Comparison of ENCODE assay signal across 18 cellular contexts in genomic region chr16:84509032-84509950, GRCh38. TPM values are rescaled to one million over a fixed set of nuclear protein-coding genes. Genes with fewer than 3 reads are reported as not detected.
DNase-seq lines count a peak whose midpoint lies in the region; ATAC-seq and TF ChIP-seq lines count a peak whose summit lies in the region.
"Had no signal": no experiment of that assay in that cellular context is flagged by ENCODE, and none has a peak within 500 bp of the region (broad histone marks: within the 10 kb centered on the region; RNA-seq: fewer than 3 reads in every experiment).

No MANE protein-coding gene starts in this region.

- peaks cover 70% of the 10 kb centered on the region for H3K4me1 Mint-ChIP-seq in activated naive CD8-positive, alpha-beta T cell treated with anti-CD3 and anti-CD28 coated beads, Interleukin-2, amount 10 ng/mL, durations not matched to agents 7 days and 5 days
- H3K4me1 Mint-ChIP-seq in activated naive CD8-positive, alpha-beta T cell treated with anti-CD3 and anti-CD28 coated beads for 36 hours = peaks cover 61% of the 10 kb centered on the region

- no peaks in the 10 kb centered on the region for H3K27me3 Mint-ChIP-seq in activated naive CD8-positive, alpha-beta T cell treated with anti-CD3 and anti-CD28 coated beads, Interleukin-2, amount 10 ng/mL, durations not matched to agents 7 days and 5 days
- no peaks in the 10 kb centered on the region for H3K27me3 Mint-ChIP-seq in activated naive CD8-positive, alpha-beta T cell treated with anti-CD3 and anti-CD28 coated beads for 36 hours
- H3K27me3 Mint-ChIP-seq: activated CD4-positive, alpha-beta memory T cell treated with anti-CD3 and anti-CD28 coated beads for 36 hours had no signal

- peak overlapping the region; percentile 24 for H3K27ac Mint-ChIP-seq in activated naive CD8-positive, alpha-beta T cell treated with anti-CD3 and anti-CD28 coated beads, Interleukin-2, amount 10 ng/mL, durations not matched to agents 7 days and 5 days
- H3K27ac Mint-ChIP-seq in activated naive CD8-positive, alpha-beta T cell treated with anti-CD3 and anti-CD28 coated beads for 36 hours = no peak overlapping the region

- no peak overlapping the region for H2BK12ac ChIP-seq in mesenchymal stem cell (ENCODE audit: low read length in 2 of 2)

- H3K4me2 ChIP-seq in mesenchymal stem cell (ENCODE audit: low read length, poor library complexity, severe bottlenecking) = no peak overlapping the region

- H3K4me3 Mint-ChIP-seq in activated naive CD8-positive, alpha-beta T cell treated with anti-CD3 and anti-CD28 coated beads, Interleukin-2, amount 10 ng/mL, durations not matched to agents 7 days and 5 days = peak overlapping the region; percentile 39
- no peak overlapping the region for H3K4me3 Mint-ChIP-seq in activated naive CD8-positive, alpha-beta T cell treated with anti-CD3 and anti-CD28 coated beads for 36 hours

- ATAC-seq in activated naive CD8-positive, alpha-beta T cell treated with anti-CD3 and anti-CD28 coated beads, Interleukin-2, amount 10 ng/mL, durations not matched to agents 7 days and 5 days (ENCODE audit: low read depth) = no peak
- ATAC-seq in upper lobe of right lung = no peak
- ATAC-seq: K562 had no signal

- H3K27me3 ChIP-seq in WERI-Rb-1 (ENCODE audit: insufficient read depth, low read depth, severe bottlenecking) (no peaks in the 10 kb centered on the region), mesenchymal stem cell (ENCODE audit: control insufficient read depth in 1 of 2, insufficient read depth in 1 of 2, low read length in 2 of 2) (no peaks in the 10 kb centered on the region), upper lobe of right lung (no peaks in the 10 kb centered on the region)

- WGBS in mesenchymal stem cell = 72% methylated on average over 19 of the region's 20 CpGs

- no peaks in the 10 kb centered on the region for H3K79me1 ChIP-seq in mesenchymal stem cell (replicated peaks; ENCODE audit: low read length, poor library complexity, severe bottlenecking)

- no peak overlapping the region for H2BK120ac ChIP-seq in mesenchymal stem cell (ENCODE audit: low read depth, low read length)

- no peak for DNase-seq in activated naive CD8-positive, alpha-beta T cell treated with anti-CD3 and anti-CD28 coated beads, Interleukin-2, amount 10 ng/mL, durations not matched to agents 7 days and 5 days
- no peak for DNase-seq in activated naive CD8-positive, alpha-beta T cell treated with anti-CD3 and anti-CD28 coated beads for 36 hours
- DNase-seq in WERI-Rb-1 = peak; percentile 88
- DNase-seq in mesenchymal stem cell = no peak
- peak; percentile 43 for DNase-seq in upper lobe of right lung
- no peak for DNase-seq in foreskin melanocyte
- DNase-seq in activated CD8-positive, alpha-beta memory T cell treated with anti-CD3 and anti-CD28 coated beads, Interleukin-2, amount 50 U/mL, for 48 hours = no peak
- DNase-seq in SHP77 treated with DMSO at 0.1 percent for 48 hours (lab: John Stamatoyannopoulos, UW) = no peak
- DNase-seq: C1 segment of cervical spinal cord, cortex of kidney, DMS 273 treated with DMSO at 0.1 percent for 48 hours, GF-D8, NCI-H2227 treated with DMSO at 0.1 percent for 48 hours, nucleus accumbens, substantia nigra had no signal

- H4K8ac ChIP-seq in mesenchymal stem cell (ENCODE audit: low read length) = peak overlapping the region; percentile 19

- peak overlapping the region; percentile 36 for H2BK15ac ChIP-seq in mesenchymal stem cell (ENCODE audit: low read depth, poor library complexity, severe bottlenecking)

- H3K4me3 ChIP-seq in WERI-Rb-1 (ENCODE audit: low read depth, low read length) (no peak overlapping the region; the same call in 1 of the 2 replicates), mesenchymal stem cell (ENCODE audit: insufficient read depth in 1 of 2, low read depth in 1 of 2, low read length in 2 of 2) (no peak overlapping the region), upper lobe of right lung (no peak overlapping the region)
- H3K4me3 ChIP-seq: K562, SK-N-MC had no signal

- H3K9ac ChIP-seq in mesenchymal stem cell (ENCODE audit: low read length) = no peak overlapping the region

- H3K4ac ChIP-seq in mesenchymal stem cell (ENCODE audit: low read depth in 1 of 2, low read length in 2 of 2) = peak overlapping the region in 1 of 2 experiments; percentile 49

- H3K18ac ChIP-seq in mesenchymal stem cell (ENCODE audit: low read depth in 1 of 2, low read length in 2 of 2) = no peak overlapping the region

- H2BK5ac ChIP-seq in mesenchymal stem cell (ENCODE audit: low read depth, low read length, poor library complexity, severe bottlenecking) = no peak overlapping the region

- H3K14ac ChIP-seq in mesenchymal stem cell (ENCODE audit: low read length in 2 of 2) = no peak overlapping the region

- no peaks in the 10 kb centered on the region for H3K36me3 ChIP-seq in WERI-Rb-1
- H3K36me3 ChIP-seq in mesenchymal stem cell (ENCODE audit: control insufficient read depth in 1 of 2, insufficient read depth in 2 of 2, low read depth in 1 of 2, low read length in 2 of 2) = no peaks in the 10 kb centered on the region
- no peaks in the 10 kb centered on the region for H3K36me3 ChIP-seq in upper lobe of right lung

- H2AFZ ChIP-seq in mesenchymal stem cell (ENCODE audit: low read depth, low read length) = no peak overlapping the region

- intact Hi-C loops in upper lobe of right lung (cut with DNase I) = no loop called here

- no peak overlapping the region for H3K23ac ChIP-seq in mesenchymal stem cell (ENCODE audit: low read length in 2 of 2)

- H3K27ac ChIP-seq in WERI-Rb-1 (peak overlapping the region; percentile 66), mesenchymal stem cell (ENCODE audit: low read length, poor library complexity, severe bottlenecking) (no peak overlapping the region), upper lobe of right lung (no peak overlapping the region)
- H3K27ac ChIP-seq: SK-N-MC had no signal

- H3K9me3 ChIP-seq in WERI-Rb-1 (ENCODE audit: severe bottlenecking) (no peaks in the 10 kb centered on the region), mesenchymal stem cell (ENCODE audit: control insufficient read depth, low read length) (no peaks in the 10 kb centered on the region), upper lobe of right lung (no peaks in the 10 kb centered on the region)

- peaks cover 27% of the 10 kb centered on the region for H3K36me3 Mint-ChIP-seq in activated naive CD8-positive, alpha-beta T cell treated with anti-CD3 and anti-CD28 coated beads, Interleukin-2, amount 10 ng/mL, durations not matched to agents 7 days and 5 days
- peaks cover 12% of the 10 kb centered on the region for H3K36me3 Mint-ChIP-seq in activated naive CD8-positive, alpha-beta T cell treated with anti-CD3 and anti-CD28 coated beads for 36 hours
- H3K36me3 Mint-ChIP-seq: activated CD4-positive, alpha-beta memory T cell treated with anti-CD3 and anti-CD28 coated beads for 36 hours had no signal

- peak overlapping the region; percentile 30 for H2AK5ac ChIP-seq in mesenchymal stem cell (ENCODE audit: low read length, severe bottlenecking)

- H4K91ac ChIP-seq in mesenchymal stem cell (ENCODE audit: low read length) = peak overlapping the region; percentile 52

- TF ChIP-seq CTCF in WERI-Rb-1 (IDR thresholded peaks at IDR 0.05; ENCODE audit: low read depth, low read length) = no peak
- TF ChIP-seq CTCF in upper lobe of right lung (IDR thresholded peaks at IDR 0.05) = no peak

- POLR2A ChIA-PET in activated naive CD8-positive, alpha-beta T cell treated with anti-CD3 and anti-CD28 coated beads, Interleukin-2, amount 10 ng/mL, durations not matched to agents 7 days and 5 days (lab: Charles Lee) = interaction anchor here (0.6 to 1.7 kb wide), 9 partner anchors 9 to 627 kb away, joined by 3 to 10 read pairs (median 4); partner anchors contain the start of genes COTL1 and KLHL36

- peaks cover 25% of the 10 kb centered on the region for H3K4me1 ChIP-seq in mesenchymal stem cell (ENCODE audit: control insufficient read depth, insufficient read depth, low read depth, low read length)
- peaks cover 12% of the 10 kb centered on the region for H3K4me1 ChIP-seq in upper lobe of right lung

- H3K9me3 Mint-ChIP-seq in activated naive CD8-positive, alpha-beta T cell treated with anti-CD3 and anti-CD28 coated beads, Interleukin-2, amount 10 ng/mL, durations not matched to agents 7 days and 5 days = no peaks in the 10 kb centered on the region
- H3K9me3 Mint-ChIP-seq in activated naive CD8-positive, alpha-beta T cell treated with anti-CD3 and anti-CD28 coated beads for 36 hours = no peaks in the 10 kb centered on the region
- H3K9me3 Mint-ChIP-seq: activated CD4-positive, alpha-beta memory T cell treated with anti-CD3 and anti-CD28 coated beads for 36 hours had no signal

RNA-seq across cellular contexts. Expression of gene MEAK7, which starts 4.8 kb away (rescaled TPM):
- 10 to 100 TPM; 95.7 to 98.3 TPM for total RNA-seq in activated naive CD8-positive, alpha-beta T cell treated with anti-CD3 and anti-CD28 coated beads, Interleukin-2, amount 10 ng/mL, durations not matched to agents 7 days and 5 days
- 10 to 100 TPM; 10.4 to 11.3 TPM for total RNA-seq in activated naive CD8-positive, alpha-beta T cell treated with anti-CD3 and anti-CD28 coated beads for 36 hours
- polyA plus RNA-seq in mesenchymal stem cell (2013, experiment 1 of 2) = 13.8 TPM
- polyA plus RNA-seq in mesenchymal stem cell (2013, experiment 2 of 2) = 14.8 TPM
- 10.8 TPM for total RNA-seq in upper lobe of right lung

Comparison
In these comparisons a context has a peak if more than half of its experiments do, and no peak if none do; other contexts are left out.
1. DNase-seq: peak in WERI-Rb-1 (single experiment) and upper lobe of right lung (single experiment); none in activated naive CD8-positive, alpha-beta T cell treated with anti-CD3 and anti-CD28 coated beads, Interleukin-2, amount 10 ng/mL, durations not matched to agents 7 days and 5 days (single experiment), activated naive CD8-positive, alpha-beta T cell treated with anti-CD3 and anti-CD28 coated beads for 36 hours (single experiment), mesenchymal stem cell (single experiment), foreskin melanocyte (single experiment), activated CD8-positive, alpha-beta memory T cell treated with anti-CD3 and anti-CD28 coated beads, Interleukin-2, amount 50 U/mL, for 48 hours (single experiment) and SHP77 treated with DMSO at 0.1 percent for 48 hours (single experiment).